Comparison of ENCODE assay signal across 8 cellular contexts in genomic region chr20:50957276-50957675, GRCh38. TPM values are rescaled to one million over a fixed set of nuclear protein-coding genes. Genes with fewer than 3 reads are reported as not detected.
DNase-seq lines count a peak whose midpoint lies in the region; ATAC-seq and TF ChIP-seq lines count a peak whose summit lies in the region.

No MANE protein-coding gene starts in this region.

- TF ChIP-seq CTCF in GM12864 (IDR thresholded peaks at IDR 0.05; ENCODE audit: low read depth, low read length, missing control alignments) (no peak), fibroblast of mammary gland (conservative IDR thresholded peaks at IDR 0.05; ENCODE audit: control insufficient read depth, insufficient read depth, low read depth, low read length) (no peak)

- no peaks in the 10 kb centered on the region for H3K9me3 ChIP-seq in SJCRH30 (replicated peaks)

- H3K4me3 ChIP-seq in GM12864 (ENCODE audit: low read depth, low read length): peak overlapping the region; percentile 96
- peak overlapping the region; percentile 91 for H3K4me3 ChIP-seq in SJCRH30
- H3K4me3 ChIP-seq in fibroblast of mammary gland (ENCODE audit: control insufficient read depth, low read depth, low read length): peak overlapping the region; percentile 94

- H3K4me1 ChIP-seq in SJCRH30: peaks cover 7% of the 10 kb centered on the region; the same call in 1 of the 2 replicates

- peaks cover 33% of the 10 kb centered on the region for H3K36me3 ChIP-seq in SJCRH30

- H3K27ac ChIP-seq in SJCRH30 (peak overlapping the region; percentile 98; the same call in 1 of the 2 replicates), caudate nucleus (ENCODE audit: low read depth, low read length) (no peak overlapping the region)

- DNase-seq in GM12864 (ENCODE audit: low read depth): no peak
- no peak for DNase-seq in SJCRH30
- peak; percentile 27 for DNase-seq in fibroblast of mammary gland (ENCODE audit: low read depth)
- peak; percentile 10 for DNase-seq in renal cortical epithelial cell (ENCODE audit: low read depth)
- no peak for DNase-seq in iPS-NIHi7 (ENCODE audit: extremely low spot score)
- DNase-seq in left colon: no peak
- no peak for DNase-seq in caudate nucleus (lab: John Stamatoyannopoulos, UW)

- no peaks in the 10 kb centered on the region for H3K27me3 ChIP-seq in SJCRH30

- ATAC-seq in GM21515 (IDR thresholded peaks at IDR 0.05; ENCODE audit: unreplicated experiment): no peak
- ATAC-seq in left colon: no peak

- intact Hi-C loops in left colon (cut with DNase I, micrococcal nuclease): no loop called here

RNA-seq across cellular contexts. Expression of gene DPM1, which starts 1.1 kb away (rescaled TPM):
- 153 and 164 TPM in 2 replicates for total RNA-seq in SJCRH30 (2014; rRNA removed; shearing (Covaris generic))
- total RNA-seq in renal cortical epithelial cell (79.2 and 132 TPM in 2 replicates), left colon (10 to 100 TPM; 33.1 to 34.1 TPM)

RNA-seq across cellular contexts. Expression of gene MOCS3, which starts 1.3 kb away (rescaled TPM):
- total RNA-seq in SJCRH30 (2014; rRNA removed; shearing (Covaris generic)): 14.8 and 15.1 TPM in 2 replicates
- total RNA-seq in renal cortical epithelial cell: 9.8 and 13.7 TPM in 2 replicates
- 1 to 10 TPM; 3.7 to 4.0 TPM for total RNA-seq in left colon

RNA-seq across cellular contexts. Expression of gene ADNP, which starts 26.0 kb away (rescaled TPM):
- total RNA-seq in SJCRH30 (2014; rRNA removed; shearing (Covaris generic)): 43.5 and 47.5 TPM in 2 replicates
- 27.1 and 86.6 TPM in 2 replicates for total RNA-seq in renal cortical epithelial cell
- 10 to 100 TPM; 52.5 to 54.2 TPM for total RNA-seq in left colon

Comparison
In these comparisons a context has a peak if more than half of its experiments do, and no peak if none do; other contexts are left out.
1. DNase-seq: peak in fibroblast of mammary gland (single experiment) and renal cortical epithelial cell (single experiment); none in GM12864 (single experiment), SJCRH30 (0 of 2), iPS-NIHi7 (single experiment), left colon (0 of 2) and caudate nucleus (0 of 61).
2. Peak in every context shown above with its lines, with median percentiles within 50 percentile points of each other: H3K4me3 ChIP-seq.